Comparison of ENCODE assay signal across 21 cellular contexts in the genomic region with DNA sequence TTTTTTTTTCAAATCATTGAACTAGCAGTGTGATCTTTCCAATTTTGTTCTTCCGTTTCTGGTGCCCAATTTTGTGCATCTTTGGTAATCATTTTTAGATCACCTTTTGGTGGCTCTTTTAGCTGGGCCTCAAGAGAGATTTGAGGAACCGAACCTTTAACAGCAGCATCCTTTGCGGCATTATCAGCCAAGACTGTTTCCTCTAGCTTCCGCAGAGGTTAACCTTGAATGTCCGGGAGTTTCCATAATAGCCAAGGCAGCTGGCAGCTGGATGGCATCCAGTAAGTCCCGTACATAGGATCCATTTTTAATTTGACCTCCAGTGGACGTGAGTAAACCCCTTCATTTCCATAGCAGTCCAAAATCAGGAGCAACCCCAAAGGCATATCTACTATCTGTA. TPM values are rescaled to one million over a fixed set of nuclear protein-coding genes. Genes with fewer than 3 reads are reported as not detected.
DNase-seq lines count a peak whose midpoint lies in the region; ATAC-seq and TF ChIP-seq lines count a peak whose summit lies in the region.
"Had no signal": no experiment of that assay in that cellular context is flagged by ENCODE, and none has a peak within 500 bp of the region (broad histone marks: within the 10 kb centered on the region; RNA-seq: fewer than 3 reads in every experiment).

No MANE protein-coding gene starts in this region.

- no peak for TF ChIP-seq EP300 in esophagus muscularis mucosa (IDR thresholded peaks at IDR 0.05)

- H3K27me3 Mint-ChIP-seq in T-helper 17 cell (no peaks in the 10 kb centered on the region), memory B cell (peaks cover 1% of the 10 kb centered on the region)
- H3K27me3 Mint-ChIP-seq: progenitor cell of endocrine pancreas had no signal

- no peak overlapping the region for H3K4me2 ChIP-seq in MM.1S (ENCODE audit: low read depth, low read length)

- intact Hi-C loops in esophagus muscularis mucosa (cut with DNase I), result no loop called here

- H3K9me3 Mint-ChIP-seq in memory B cell, result no peaks in the 10 kb centered on the region

- H3K36me3 ChIP-seq in MM.1S (replicated peaks; ENCODE audit: insufficient read depth, low read length), result no peaks in the 10 kb centered on the region
- peaks cover 4 to 28% (median 21%) of the 10 kb centered on the region in 4 donors for H3K36me3 ChIP-seq in esophagus muscularis mucosa

- H3K27ac ChIP-seq in MM.1S (ENCODE audit: low read length) (no peak overlapping the region), esophagus muscularis mucosa (replicated peaks in 1 of 4) (no peak overlapping the region)
- H3K27ac ChIP-seq: brain microvascular endothelial cell, gastrocnemius medialis, upper lobe of right lung, VCaP had no signal

- H3K9me3 ChIP-seq in T-helper 17 cell (ENCODE audit: control insufficient read depth, low read length, poor library complexity, severe bottlenecking) (no peaks in the 10 kb centered on the region), MM.1S (replicated peaks; ENCODE audit: insufficient read depth, low read length) (no peaks in the 10 kb centered on the region), esophagus muscularis mucosa (no peaks in the 10 kb centered on the region)
- H3K9me3 ChIP-seq: gastrocnemius medialis, HAP-1, upper lobe of right lung had no signal

- peaks cover 3% of the 10 kb centered on the region for H3K36me3 Mint-ChIP-seq in T-helper 17 cell (ENCODE audit: low read depth)
- peaks cover 20% of the 10 kb centered on the region for H3K36me3 Mint-ChIP-seq in memory B cell

- H3K4me1 Mint-ChIP-seq in T-helper 17 cell (peaks cover 4% of the 10 kb centered on the region), memory B cell (peaks cover 22% of the 10 kb centered on the region)

- H2AFZ ChIP-seq in MM.1S (ENCODE audit: low read length), result no peak overlapping the region

- no peaks in the 10 kb centered on the region for H3K9me2 ChIP-seq in MM.1S (replicated peaks; ENCODE audit: insufficient read depth, low read length)

- no peaks in the 10 kb centered on the region for H4K20me1 ChIP-seq in MM.1S (ENCODE audit: insufficient read depth, low read length)

- H3K4me3 Mint-ChIP-seq in T-helper 17 cell (no peak overlapping the region), memory B cell (no peak overlapping the region)
- H3K4me3 Mint-ChIP-seq: activated CD8-positive, alpha-beta memory T cell treated with anti-CD3 and anti-CD28 coated beads, Interleukin-2, amount 10 ng/mL, durations not matched to agents 7 days and 5 days had no signal

- H3K27me3 ChIP-seq in MM.1S (replicated peaks; ENCODE audit: insufficient read depth, low read length) (no peaks in the 10 kb centered on the region), esophagus muscularis mucosa (peaks cover 0 to 1% (median 0%) of the 10 kb centered on the region in 4 donors)
- H3K27me3 ChIP-seq: brain microvascular endothelial cell, gastrocnemius medialis, upper lobe of right lung had no signal

- no peaks in the 10 kb centered on the region for H3F3A ChIP-seq in MM.1S (ENCODE audit: insufficient read depth, low read length)

- no peak overlapping the region for H3K9ac ChIP-seq in MM.1S (ENCODE audit: low read length)

- peak; percentile 38 for DNase-seq in GM12864 (ENCODE audit: low read depth)
- no peak for DNase-seq in T-helper 17 cell
- peak in 1 of 2 donors; percentile 20 for DNase-seq in memory B cell (ENCODE audit: low spot score in 2 of 2)
- no peak for DNase-seq in MM.1S
- DNase-seq in esophagus muscularis mucosa (ENCODE audit: extremely low spot score), result no peak
- DNase-seq: activated CD8-positive, alpha-beta memory T cell treated with anti-CD3 and anti-CD28 coated beads, Interleukin-2, amount 10 ng/mL, durations not matched to agents 7 days and 5 days; activated naive CD4-positive, alpha-beta T cell treated with Interleukin-2 at 50 U/mL for 16 hours; brain microvascular endothelial cell; C1 segment of cervical spinal cord; gastrocnemius medialis; islet precursor cell; NCI-H2029; NCI-H526 treated with DMSO at 0.1 percent for 48 hours; SHP77; stimulated activated CD4-positive, alpha-beta T cell treated with anti-CD3 and anti-CD28 coated beads, Interleukin-2, amount 100 ng/mL, for 24 hours; upper lobe of right lung had no signal

- peak; percentile 53 for ATAC-seq in HG02798 (IDR thresholded peaks at IDR 0.05; ENCODE audit: poor library complexity, unreplicated experiment)
- peak; percentile 27 for ATAC-seq in T-helper 17 cell
- ATAC-seq in memory B cell (ENCODE audit: low read depth), result peak; percentile 92
- no peak for ATAC-seq in GM18858 (IDR thresholded peaks at IDR 0.05; ENCODE audit: unreplicated experiment)
- ATAC-seq: activated CD8-positive, alpha-beta memory T cell treated with anti-CD3 and anti-CD28 coated beads, Interleukin-2, amount 10 ng/mL, durations not matched to agents 7 days and 5 days; gastrocnemius medialis; upper lobe of right lung had no signal

- TF ChIP-seq POLR2A in esophagus muscularis mucosa (IDR thresholded peaks at IDR 0.05; ENCODE audit: low read depth), result no peak

- H3K4me3 ChIP-seq in GM12864 (ENCODE audit: low read depth, low read length), result no peak overlapping the region
- no peak overlapping the region for H3K4me3 ChIP-seq in MM.1S (ENCODE audit: low read length)
- H3K4me3 ChIP-seq in esophagus muscularis mucosa, result no peak overlapping the region
- H3K4me3 ChIP-seq: gastrocnemius medialis, HAP-1, upper lobe of right lung had no signal

- peak overlapping the region; percentile 41 for H3K27ac Mint-ChIP-seq in T-helper 17 cell
- peak overlapping the region; percentile 53 for H3K27ac Mint-ChIP-seq in memory B cell
- H3K27ac Mint-ChIP-seq: activated CD8-positive, alpha-beta memory T cell treated with anti-CD3 and anti-CD28 coated beads, Interleukin-2, amount 10 ng/mL, durations not matched to agents 7 days and 5 days; progenitor cell of endocrine pancreas had no signal

- H3K4me1 ChIP-seq in MM.1S (ENCODE audit: low read length) (no peaks in the 10 kb centered on the region), esophagus muscularis mucosa (peaks cover 0 to 11% (median 3%) of the 10 kb centered on the region in 4 donors)
- H3K4me1 ChIP-seq: HAP-1, upper lobe of right lung had no signal

- WGBS in esophagus muscularis mucosa, result 53% methylated on average over 6 of the region's 7 CpGs

- H3K79me2 ChIP-seq in MM.1S (ENCODE audit: low read length), result no peaks in the 10 kb centered on the region

- TF ChIP-seq CTCF in GM12864 (IDR thresholded peaks at IDR 0.05; ENCODE audit: low read depth, low read length, missing control alignments), result no peak
- no peak for TF ChIP-seq CTCF in MM.1S (IDR thresholded peaks at IDR 0.05; ENCODE audit: low read length)
- no peak for TF ChIP-seq CTCF in esophagus muscularis mucosa (IDR thresholded peaks at IDR 0.05)

RNA-seq across cellular contexts. Expression of a gene that starts 9.6 kb away (rescaled TPM):
- total RNA-seq in T-helper 17 cell (not detected), esophagus muscularis mucosa (not detected)
- total RNA-seq: activated CD8-positive, alpha-beta memory T cell treated with anti-CD3 and anti-CD28 coated beads, Interleukin-2, amount 10 ng/mL, durations not matched to agents 7 days and 5 days; gastrocnemius medialis; progenitor cell of endocrine pancreas; upper lobe of right lung had no signal

RNA-seq across cellular contexts. Expression of a gene that starts 29.3 kb away (rescaled TPM):
- 10 to 100 TPM; 35.6 to 44.4 TPM for total RNA-seq in T-helper 17 cell
- total RNA-seq in esophagus muscularis mucosa, result 10 to 100 TPM in 3 of 4 donors, 1 to 10 TPM in 1; 7.5 to 25.6 (median 22.3) TPM

RNA-seq across cellular contexts. Expression of a gene that starts 55.3 kb away (rescaled TPM):
- total RNA-seq in T-helper 17 cell (10 to 100 TPM; 46.4 to 63.1 TPM), esophagus muscularis mucosa (1 to 10 TPM; 1.7 to 6.7 (median 1.9) TPM)

RNA-seq across cellular contexts. Expression of a gene that starts 55.5 kb away (rescaled TPM):
- total RNA-seq in T-helper 17 cell (10 to 100 TPM; 21.1 to 35.8 TPM), esophagus muscularis mucosa (10 to 100 TPM in 3 of 4 donors, 1 to 10 TPM in 1; 7.5 to 45.7 (median 18.4) TPM)

Comparison
In these comparisons a context has a peak if more than half of its experiments do, and no peak if none do; other contexts are left out.
1. RNA of a gene that starts 55.3 kb away (total RNA-seq): 46.4 to 63.1 TPM in T-helper 17 cell; 1.7 to 6.7 TPM in esophagus muscularis mucosa; every median in the first group is over 4 times any median in the second.